Comparison of ENCODE assay signal across 22 cellular contexts in genomic region chr3:96970211-96970610, GRCh38.
DNase-seq lines count a peak whose midpoint lies in the region; ATAC-seq, FAIRE-seq and TF ChIP-seq lines count a peak whose summit lies in the region.
"Had no signal": no experiment of that assay in that cellular context is flagged by ENCODE, and none has a peak within 500 bp of the region (broad histone marks: within the 10 kb centered on the region; RNA-seq: fewer than 3 reads in every experiment).

No MANE protein-coding gene starts in this region.

- H3K27ac ChIP-seq in PC-3 (ENCODE audit: low read length) = 0 out of 2 replicates have a peak overlapping the region, but pooled peaks have one; percentile 8
- H3K27ac ChIP-seq: KMS-11, SK-N-MC had no signal

- CTCF ChIA-PET in PC-3 (lab: Charles Lee) = no interaction called here

- no peak overlapping the region for H3K9ac ChIP-seq in PC-3 (ENCODE audit: low read length)
- H3K9ac ChIP-seq: KMS-11 had no signal

- H3K36me3 Mint-ChIP-seq in effector memory CD8-positive, alpha-beta T cell (ENCODE audit: insufficient read depth) = no peaks in the 10 kb centered on the region
- no peaks in the 10 kb centered on the region for H3K36me3 Mint-ChIP-seq in natural killer cell

- no peaks in the 10 kb centered on the region for H3K36me3 ChIP-seq in PC-3 (ENCODE audit: low read depth, low read length)
- H3K36me3 ChIP-seq: MG63 had no signal

- no peaks in the 10 kb centered on the region for H3K27me3 ChIP-seq in PC-3 (ENCODE audit: low read length)
- H3K27me3 ChIP-seq: MG63 had no signal

- peak overlapping the region; percentile 37; the same call in 1 of the 2 replicates for H2AFZ ChIP-seq in PC-3 (ENCODE audit: low read length)

- no peak overlapping the region for H3K4me3 Mint-ChIP-seq in effector memory CD8-positive, alpha-beta T cell
- no peak overlapping the region for H3K4me3 Mint-ChIP-seq in natural killer cell

- peak overlapping the region; percentile 31 for H3K4me2 ChIP-seq in PC-3 (ENCODE audit: low read length)
- H3K4me2 ChIP-seq: KMS-11 had no signal

- TF ChIP-seq CTCF in PC-3 (conservative IDR thresholded peaks at IDR 0.05; ENCODE audit: low read depth, low read length) (no peak), fibroblast of mammary gland (conservative IDR thresholded peaks at IDR 0.05; ENCODE audit: control insufficient read depth, insufficient read depth, low read depth, low read length) (no peak), natural killer cell (IDR thresholded peaks at IDR 0.05) (no peak)

- no peaks in the 10 kb centered on the region for H3K9me2 ChIP-seq in PC-3 (replicated peaks; ENCODE audit: low read length)

- no peaks in the 10 kb centered on the region for H3K9me3 ChIP-seq in PC-3 (ENCODE audit: low read length)
- H3K9me3 ChIP-seq: MG63 had no signal

- H3K79me2 ChIP-seq in PC-3 (ENCODE audit: low read length) = no peaks in the 10 kb centered on the region

- peaks cover 0 to 3% of the 10 kb centered on the region in 2 donors for H3K9me3 Mint-ChIP-seq in effector memory CD8-positive, alpha-beta T cell
- peaks cover 7 to 10% of the 10 kb centered on the region in 2 donors for H3K9me3 Mint-ChIP-seq in natural killer cell

- DNase-seq in DMS53 treated with DMSO at 0.1 percent for 48 hours (lab: John Stamatoyannopoulos, UW; ENCODE audit: unreplicated experiment) = peak; percentile 43
- peak; percentile 59 for DNase-seq in PC-3
- peak; percentile 24 for DNase-seq in fibroblast of mammary gland (ENCODE audit: low read depth)
- peak; percentile 21 for DNase-seq in kidney tubule cell (ENCODE audit: low spot score)
- DNase-seq in effector memory CD8-positive, alpha-beta T cell = no peak
- no peak for DNase-seq in urothelium cell line (ENCODE audit: low spot score)
- no peak for DNase-seq in NCI-H2196 (lab: John Stamatoyannopoulos, UW; ENCODE audit: unreplicated experiment)
- no peak for DNase-seq in natural killer cell
- DNase-seq: AML-193; DND-41; GF-D8; GOT3; MG63; NCI-H1092 treated with DMSO at 0.1 percent for 48 hours; NCI-H1694; NCI-H2171 treated with DMSO at 0.1 percent for 48 hours; NCI-H524 treated with DMSO at 0.1 percent for 48 hours; NK-92 treated with Interleukin-12 subunit alpha and Interleukin-12 subunit beta, amount 100 ng/mL, for 24 hours; OCI-M1 had no signal

- no peak overlapping the region for H3K4me3 ChIP-seq in PC-3 (ENCODE audit: low read length)
- H3K4me3 ChIP-seq in fibroblast of mammary gland (ENCODE audit: control insufficient read depth, low read depth, low read length) = no peak overlapping the region
- H3K4me3 ChIP-seq: MG63, SK-N-MC had no signal

- no peaks in the 10 kb centered on the region for H3F3A ChIP-seq in PC-3 (ENCODE audit: low read length, unreplicated experiment)

- ATAC-seq in PC-3 = peak; percentile 95
- ATAC-seq in effector memory CD8-positive, alpha-beta T cell (replicated peaks) = no peak
- ATAC-seq in natural killer cell = no peak
- ATAC-seq: Right ventricle myocardium inferior had no signal

- intact Hi-C loops in PC-3 (cut with micrococcal nuclease) (no loop called here), natural killer cell (cut with micrococcal nuclease) (no loop called here)

- no peaks in the 10 kb centered on the region for H4K20me1 ChIP-seq in PC-3 (ENCODE audit: low read length)

- H3K4me1 ChIP-seq in PC-3 (ENCODE audit: insufficient read depth, low read length) = peaks cover 23% of the 10 kb centered on the region

- no peak for FAIRE-seq in urothelium cell line (lab: Jason Lieb, UNC)

- H3K27ac Mint-ChIP-seq in effector memory CD8-positive, alpha-beta T cell = no peak overlapping the region
- H3K27ac Mint-ChIP-seq in natural killer cell = no peak overlapping the region

- POLR2A ChIA-PET in PC-3 (lab: Charles Lee; ENCODE audit: unreplicated experiment) = no interaction called here

- no TSS peak for BruUV-seq in PC-3 (replicated peaks; lab: Mats Ljungman, UMichigan)

- H3K27me3 Mint-ChIP-seq in effector memory CD8-positive, alpha-beta T cell = no peaks in the 10 kb centered on the region
- H3K27me3 Mint-ChIP-seq in natural killer cell (ENCODE audit: low read depth in 2 of 2) = no peaks in the 10 kb centered on the region

- H3K4me1 Mint-ChIP-seq in effector memory CD8-positive, alpha-beta T cell (ENCODE audit: low read depth in 2 of 2) = no peaks in the 10 kb centered on the region
- H3K4me1 Mint-ChIP-seq in natural killer cell = no peaks in the 10 kb centered on the region

Comparison
In these comparisons a context has a peak if more than half of its experiments do, and no peak if none do; other contexts are left out.
1. DNase-seq: peak in DMS53 treated with DMSO at 0.1 percent for 48 hours (single experiment), PC-3 (single experiment), fibroblast of mammary gland (single experiment) and kidney tubule cell (single experiment); none in effector memory CD8-positive, alpha-beta T cell (0 of 3), urothelium cell line (single experiment), NCI-H2196 (single experiment) and natural killer cell (single experiment).